Comparison of ENCODE assay signal across 2 cellular contexts in the genomic region with DNA sequence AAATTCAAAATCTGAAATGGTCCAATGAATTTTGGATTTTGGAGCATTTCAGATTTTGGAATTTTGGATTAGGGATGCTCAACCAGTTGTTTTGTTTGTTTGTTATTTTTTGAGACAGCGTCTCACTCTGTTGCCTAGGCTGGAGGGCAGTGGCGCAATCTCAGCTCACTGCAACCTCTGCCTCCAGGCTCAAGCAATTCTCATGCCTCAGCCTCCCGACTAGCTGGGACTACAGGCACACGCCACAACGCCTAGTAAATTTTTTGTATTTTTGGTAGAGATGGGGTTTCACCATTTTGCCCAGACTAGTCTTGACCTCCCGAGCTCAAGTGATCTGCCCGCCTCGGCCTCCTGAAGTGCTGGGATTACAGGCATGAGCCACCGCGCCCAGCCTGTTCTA.
A peak's percentile ranks its signal among the peaks of the same experiment; 100 is the strongest.
TF ChIP-seq lines count a peak whose summit lies in the region.

No MANE protein-coding gene starts in this region.

TF ChIP-seq in H1, 55 proteins besides CTCF, POLR2A, EP300 and RAD21:
- peak; percentile 52; the same call in 1 of the 2 replicates for TF ChIP-seq CEBPB (IDR thresholded peaks at IDR 0.05; ENCODE audit: low read depth, low read length)

TF ChIP-seq in HepG2, 621 proteins besides CTCF, POLR2A, EP300 and RAD21:
- 0 out of 2 replicates have a peak, but pooled peaks have one; percentile 24 for TF ChIP-seq CEBPG (CRISPR knock-in tag; IDR thresholded peaks at IDR 0.05)
- TF ChIP-seq, protein P1, sequence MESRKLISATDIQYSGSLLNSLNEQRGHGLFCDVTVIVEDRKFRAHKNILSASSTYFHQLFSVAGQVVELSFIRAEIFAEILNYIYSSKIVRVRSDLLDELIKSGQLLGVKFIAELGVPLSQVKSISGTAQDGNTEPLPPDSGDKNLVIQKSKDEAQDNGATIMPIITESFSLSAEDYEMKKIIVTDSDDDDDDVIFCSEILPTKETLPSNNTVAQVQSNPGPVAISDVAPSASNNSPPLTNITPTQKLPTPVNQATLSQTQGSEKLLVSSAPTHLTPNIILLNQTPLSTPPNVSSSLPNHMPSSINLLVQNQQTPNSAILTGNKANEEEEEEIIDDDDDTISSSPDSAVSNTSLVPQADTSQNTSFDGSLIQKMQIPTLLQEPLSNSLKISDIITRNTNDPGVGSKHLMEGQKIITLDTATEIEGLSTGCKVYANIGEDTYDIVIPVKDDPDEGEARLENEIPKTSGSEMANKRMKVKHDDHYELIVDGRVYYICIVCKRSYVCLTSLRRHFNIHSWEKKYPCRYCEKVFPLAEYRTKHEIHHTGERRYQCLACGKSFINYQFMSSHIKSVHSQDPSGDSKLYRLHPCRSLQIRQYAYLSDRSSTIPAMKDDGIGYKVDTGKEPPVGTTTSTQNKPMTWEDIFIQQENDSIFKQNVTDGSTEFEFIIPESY (CRISPR knock-in tag; IDR thresholded peaks at IDR 0.05): peak; percentile 22; the same call in 1 of the 2 replicates
- TF ChIP-seq CEBPB (IDR thresholded peaks at IDR 0.05; ENCODE audit: borderline replicate concordance, low read depth, low read length): peak; percentile 24; the same call in 1 of the 2 replicates
- TF ChIP-seq ZBTB38 (CRISPR knock-in tag; IDR thresholded peaks at IDR 0.05): peak; percentile 41; the same call in 1 of the 2 replicates
